In genomic region chr10:89810908-89811515, GRCh38 we compare ENCODE assay signal across 15 cellular contexts.
"Had no signal": no experiment of that assay in that cellular context is flagged by ENCODE, and none has a peak within 500 bp of the region (broad histone marks: within the 10 kb centered on the region; RNA-seq: fewer than 3 reads in every experiment).

No MANE protein-coding gene starts in this region.

- H3K9me3 ChIP-seq: body of pancreas, gastroesophageal sphincter, suprapubic skin, upper lobe of right lung had no signal

- H3K27ac ChIP-seq: body of pancreas, epithelial cell of prostate, gastroesophageal sphincter, suprapubic skin, upper lobe of right lung had no signal

- H3K4me3 ChIP-seq: body of pancreas, gastroesophageal sphincter, suprapubic skin, upper lobe of right lung had no signal

- H3K36me3 ChIP-seq: gastroesophageal sphincter, suprapubic skin, upper lobe of right lung had no signal

- H3K4me1 ChIP-seq: body of pancreas, gastroesophageal sphincter, suprapubic skin, upper lobe of right lung had no signal

- DNase-seq: activated CD4-positive, alpha-beta T cell treated with anti-CD3 and anti-CD28 coated beads, Interleukin-2, amount 50 U/mL, for 1 hour; activated CD4-positive, CD25-positive, alpha-beta regulatory T cell; amniotic stem cell; body of pancreas; effector memory CD4-positive, alpha-beta T cell; left ventricle myocardium superior; mesenchymal stem cell; nephron progenitor cell; stimulated activated CD4-positive, alpha-beta T cell treated with anti-CD3 and anti-CD28 coated beads, Interleukin-12 subunit alpha, Interleukin-12 subunit beta, amount 100 ng/mL, for 4 hours; stimulated activated naive CD8-positive, alpha-beta T cell treated with anti-CD3 and anti-CD28 coated beads, Interleukin-15, Interleukin-2, amounts not matched to agents 100 U/mL and 50 U/mL, for 24 hours; upper lobe of right lung had no signal

- H3K27me3 ChIP-seq: body of pancreas, gastroesophageal sphincter, suprapubic skin, upper lobe of right lung had no signal

- ATAC-seq: activated naive CD4-positive, alpha-beta T cell treated with anti-CD3 and anti-CD28 coated beads, Interleukin-2, amount 50 U/mL, for 72 hours; body of pancreas; gastroesophageal sphincter; left ventricle myocardium superior; stimulated activated naive CD8-positive, alpha-beta T cell treated with anti-CD3 and anti-CD28 coated beads, Interleukin-15, Interleukin-2, amounts not matched to agents 100 U/mL and 50 U/mL, for 24 hours; upper lobe of right lung had no signal
